Comparison of ENCODE assay signal across 1 cellular context in the genomic region with DNA sequence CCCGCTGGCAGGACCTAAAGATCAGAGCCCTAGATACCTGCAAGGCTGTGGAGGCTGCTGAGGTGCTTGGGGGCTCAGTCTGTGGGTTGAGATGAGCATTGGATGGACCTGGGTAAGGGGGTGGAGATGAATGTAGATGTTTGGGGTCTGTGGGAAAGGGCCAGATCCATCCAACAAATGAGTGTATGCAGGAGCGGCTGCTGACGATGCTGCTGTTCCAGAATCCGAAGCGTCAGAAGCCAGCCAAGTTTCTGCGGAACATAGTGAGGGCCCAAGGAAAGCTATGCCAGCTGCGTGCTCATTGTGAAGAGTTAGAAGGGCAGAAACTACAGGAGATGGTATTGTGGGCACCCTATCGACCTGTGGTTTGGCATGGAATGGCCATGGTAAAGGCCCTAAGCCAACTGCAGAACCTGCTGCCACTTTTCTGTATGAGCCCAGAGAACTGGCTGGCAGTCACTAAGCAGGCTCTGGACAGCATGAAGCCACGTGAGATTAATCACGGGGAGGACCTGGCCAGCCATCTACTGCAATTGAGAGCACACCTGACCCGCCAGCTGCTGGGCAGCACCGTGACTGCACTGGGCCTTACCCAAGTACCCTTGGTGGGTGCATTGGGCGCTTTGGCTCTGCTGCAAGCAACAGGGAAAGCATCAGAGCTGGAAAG.
TF ChIP-seq lines count a peak whose summit lies in the region.

No MANE protein-coding gene starts in this region.

TF ChIP-seq in GM12878, 131 proteins besides CTCF, POLR2A, EP300 and RAD21:
- TF ChIP-seq, protein P1, sequence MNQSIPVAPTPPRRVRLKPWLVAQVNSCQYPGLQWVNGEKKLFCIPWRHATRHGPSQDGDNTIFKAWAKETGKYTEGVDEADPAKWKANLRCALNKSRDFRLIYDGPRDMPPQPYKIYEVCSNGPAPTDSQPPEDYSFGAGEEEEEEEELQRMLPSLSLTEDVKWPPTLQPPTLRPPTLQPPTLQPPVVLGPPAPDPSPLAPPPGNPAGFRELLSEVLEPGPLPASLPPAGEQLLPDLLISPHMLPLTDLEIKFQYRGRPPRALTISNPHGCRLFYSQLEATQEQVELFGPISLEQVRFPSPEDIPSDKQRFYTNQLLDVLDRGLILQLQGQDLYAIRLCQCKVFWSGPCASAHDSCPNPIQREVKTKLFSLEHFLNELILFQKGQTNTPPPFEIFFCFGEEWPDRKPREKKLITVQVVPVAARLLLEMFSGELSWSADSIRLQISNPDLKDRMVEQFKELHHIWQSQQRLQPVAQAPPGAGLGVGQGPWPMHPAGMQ (IDR thresholded peaks at IDR 0.05; ENCODE audit: borderline replicate concordance): no peak
- TF ChIP-seq, protein P2, sequence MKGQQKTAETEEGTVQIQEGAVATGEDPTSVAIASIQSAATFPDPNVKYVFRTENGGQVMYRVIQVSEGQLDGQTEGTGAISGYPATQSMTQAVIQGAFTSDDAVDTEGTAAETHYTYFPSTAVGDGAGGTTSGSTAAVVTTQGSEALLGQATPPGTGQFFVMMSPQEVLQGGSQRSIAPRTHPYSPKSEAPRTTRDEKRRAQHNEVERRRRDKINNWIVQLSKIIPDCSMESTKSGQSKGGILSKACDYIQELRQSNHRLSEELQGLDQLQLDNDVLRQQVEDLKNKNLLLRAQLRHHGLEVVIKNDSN (IDR thresholded peaks at IDR 0.05; ENCODE audit: borderline replicate concordance, extremely low read length, insufficient read depth, low read depth, low read length): no peak
- TF ChIP-seq ATF3 (IDR thresholded peaks at IDR 0.05; ENCODE audit: borderline replicate concordance, extremely low read depth, low read depth, low read length) (no peak), GATAD2B (conservative IDR thresholded peaks at IDR 0.05; ENCODE audit: low read depth) (no peak), USF2 (IDR thresholded peaks at IDR 0.05; ENCODE audit: borderline replicate concordance, low read depth, low read length) (no peak), FOXM1 (IDR thresholded peaks at IDR 0.05; ENCODE audit: low read depth, low read length) (no peak), SUZ12 (IDR thresholded peaks at IDR 0.05; ENCODE audit: unreplicated experiment) (no peak), SIN3A (IDR thresholded peaks at IDR 0.05; ENCODE audit: low read depth, low read length) (no peak), IKZF1 (conservative IDR thresholded peaks at IDR 0.05) (no peak), PRDM15 (CRISPR knock-in tag; IDR thresholded peaks at IDR 0.05) (no peak), NFXL1 (IDR thresholded peaks at IDR 0.05; ENCODE audit: borderline replicate concordance) (no peak), SUPT20H (IDR thresholded peaks at IDR 0.05; ENCODE audit: borderline replicate concordance, control insufficient read depth, low read depth, low read length) (no peak), PML (IDR thresholded peaks at IDR 0.05; ENCODE audit: low read length) (no peak), STAT1 (conservative IDR thresholded peaks at IDR 0.05) (no peak)
- TF ChIP-seq, protein P3, sequence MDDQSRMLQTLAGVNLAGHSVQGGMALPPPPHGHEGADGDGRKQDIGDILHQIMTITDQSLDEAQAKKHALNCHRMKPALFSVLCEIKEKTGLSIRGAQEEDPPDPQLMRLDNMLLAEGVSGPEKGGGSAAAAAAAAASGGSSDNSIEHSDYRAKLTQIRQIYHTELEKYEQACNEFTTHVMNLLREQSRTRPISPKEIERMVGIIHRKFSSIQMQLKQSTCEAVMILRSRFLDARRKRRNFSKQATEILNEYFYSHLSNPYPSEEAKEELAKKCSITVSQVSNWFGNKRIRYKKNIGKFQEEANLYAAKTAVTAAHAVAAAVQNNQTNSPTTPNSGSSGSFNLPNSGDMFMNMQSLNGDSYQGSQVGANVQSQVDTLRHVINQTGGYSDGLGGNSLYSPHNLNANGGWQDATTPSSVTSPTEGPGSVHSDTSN (IDR thresholded peaks at IDR 0.05; ENCODE audit: insufficient replicate concordance, low read depth, low read length): no peak
TF ChIP-seq in GM12878: peak in this region for 0.
